ENCODE assay signal across 9 cellular contexts in the genomic region with DNA sequence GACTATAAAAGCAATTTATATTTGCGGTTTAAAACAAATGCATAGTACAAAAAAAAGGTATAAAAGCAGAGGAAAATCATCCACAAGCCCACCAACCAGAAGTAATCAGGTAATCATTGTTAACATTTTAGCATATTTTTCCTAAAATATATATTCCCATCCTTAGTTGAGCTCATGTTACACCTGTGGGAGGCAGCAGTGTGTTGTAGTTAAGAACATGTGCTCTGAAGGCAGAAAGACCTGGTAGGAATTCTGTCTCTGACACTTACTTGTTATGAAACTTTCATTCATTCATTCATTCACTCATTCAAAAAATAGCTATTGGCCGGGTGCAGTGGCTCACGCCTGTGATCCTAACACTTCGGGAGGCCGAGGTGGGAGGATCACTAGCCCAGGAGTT. TPM values are rescaled to one million over a fixed set of nuclear protein-coding genes. Genes with fewer than 3 reads are reported as not detected.
DNase-seq lines count a peak whose midpoint lies in the region; ATAC-seq, FAIRE-seq and TF ChIP-seq lines count a peak whose summit lies in the region.
"Had no signal": no experiment of that assay in that cellular context is flagged by ENCODE, and none has a peak within 500 bp of the region (broad histone marks: within the 10 kb centered on the region; RNA-seq: fewer than 3 reads in every experiment).

No MANE protein-coding gene starts in this region.

- no peak overlapping the region for H3K4me3 ChIP-seq in LNCaP clone FGC (ENCODE audit: low read depth, low read length)
- H3K4me3 ChIP-seq in bronchial epithelial cell (ENCODE audit: low read depth, low read length) = no peak overlapping the region
- no peak overlapping the region for H3K4me3 ChIP-seq in mesendoderm (ENCODE audit: low read length)
- no peak overlapping the region for H3K4me3 ChIP-seq in CD4-positive, alpha-beta memory T cell (ENCODE audit: low read length in 2 of 2)

- no peak overlapping the region for H3K18ac ChIP-seq in mesendoderm (ENCODE audit: low read length)

- no peak overlapping the region for H3K27ac ChIP-seq in mesendoderm (ENCODE audit: low read depth, low read length)
- H3K27ac ChIP-seq in CD4-positive, alpha-beta memory T cell (ENCODE audit: low read depth, low read length) = no peak overlapping the region

- H3K56ac ChIP-seq in mesendoderm (ENCODE audit: low read length) = no peak overlapping the region

- H3K4me1 ChIP-seq in mesendoderm (ENCODE audit: control insufficient read depth, low read depth, low read length) = no peaks in the 10 kb centered on the region
- no peaks in the 10 kb centered on the region for H3K4me1 ChIP-seq in CD4-positive, alpha-beta memory T cell (ENCODE audit: insufficient read depth, low read length)

- peak; percentile 41 for DNase-seq in EH (ENCODE audit: low read depth)
- DNase-seq in LNCaP clone FGC (ENCODE audit: low read depth) = peak; percentile 18
- DNase-seq in bronchial epithelial cell (ENCODE audit: low read depth) = peak; percentile 43
- peak; percentile 46 for DNase-seq in mesendoderm
- no peak for DNase-seq in CD4-positive, alpha-beta memory T cell
- no peak for DNase-seq in endothelial cell (ENCODE audit: low spot score)
- no peak for DNase-seq in urothelium cell line (ENCODE audit: low spot score)

- CTCF ChIA-PET in CD4-positive, alpha-beta memory T cell (lab: Charles Lee; ENCODE audit: partially characterized antibody) = no interaction called here

- no peaks in the 10 kb centered on the region for H3K4me1 Mint-ChIP-seq in CD4-positive, alpha-beta memory T cell
- H3K4me1 Mint-ChIP-seq in endothelial cell (ENCODE audit: unreplicated experiment) = peaks cover 5% of the 10 kb centered on the region

- no peak for ATAC-seq in HG03342 (IDR thresholded peaks at IDR 0.05; ENCODE audit: unreplicated experiment)

- H3K9ac ChIP-seq in mesendoderm (ENCODE audit: low read length) = no peak overlapping the region

- no peak overlapping the region for H4K5ac ChIP-seq in mesendoderm (ENCODE audit: low read length)

- peak overlapping the region in 1 of 7 donors; percentile 19 for H3K27ac Mint-ChIP-seq in CD4-positive, alpha-beta memory T cell
- no peak overlapping the region for H3K27ac Mint-ChIP-seq in endothelial cell (ENCODE audit: unreplicated experiment)

- H3K4me3 Mint-ChIP-seq in CD4-positive, alpha-beta memory T cell = no peak overlapping the region
- H3K4me3 Mint-ChIP-seq in endothelial cell (ENCODE audit: unreplicated experiment) = no peak overlapping the region

- no peak overlapping the region for H2AK5ac ChIP-seq in mesendoderm (ENCODE audit: low read length)

- H2BK5ac ChIP-seq in mesendoderm (ENCODE audit: low read length) = no peak overlapping the region

- H4K8ac ChIP-seq in mesendoderm (ENCODE audit: low read depth, low read length) = no peak overlapping the region

- no peaks in the 10 kb centered on the region for H3K27me3 ChIP-seq in bronchial epithelial cell (ENCODE audit: control insufficient read depth, insufficient read depth, low read length)
- no peaks in the 10 kb centered on the region for H3K27me3 ChIP-seq in mesendoderm (ENCODE audit: insufficient read depth, low read length, poor library complexity)
- H3K27me3 ChIP-seq in CD4-positive, alpha-beta memory T cell (ENCODE audit: insufficient read depth, low read length) = no peaks in the 10 kb centered on the region

- H3K36me3 Mint-ChIP-seq in CD4-positive, alpha-beta memory T cell = no peaks in the 10 kb centered on the region
- H3K36me3 Mint-ChIP-seq in endothelial cell (ENCODE audit: low read depth, unreplicated experiment) = no peaks in the 10 kb centered on the region

- peak; percentile 55 for TF ChIP-seq CTCF in LNCaP clone FGC (IDR thresholded peaks at IDR 0.05; ENCODE audit: control insufficient read depth, extremely low read depth, insufficient read depth)
- peak; percentile 28 for TF ChIP-seq CTCF in bronchial epithelial cell (IDR thresholded peaks at IDR 0.05; ENCODE audit: insufficient read depth, low read length, severe bottlenecking)
- no peak for TF ChIP-seq CTCF in endothelial cell (IDR thresholded peaks at IDR 0.05; ENCODE audit: unreplicated experiment)

- H3K4ac ChIP-seq in mesendoderm (ENCODE audit: low read depth, low read length) = no peak overlapping the region

- H3K36me3 ChIP-seq in bronchial epithelial cell (ENCODE audit: control insufficient read depth, insufficient read depth, low read length) = no peaks in the 10 kb centered on the region
- no peaks in the 10 kb centered on the region for H3K36me3 ChIP-seq in mesendoderm (ENCODE audit: control insufficient read depth, insufficient read depth, low read length)
- H3K36me3 ChIP-seq in CD4-positive, alpha-beta memory T cell (ENCODE audit: insufficient read depth, low read length) = no peaks in the 10 kb centered on the region

- FAIRE-seq in bronchial epithelial cell (lab: Jason Lieb, UNC) = no peak
- no peak for FAIRE-seq in urothelium cell line (lab: Jason Lieb, UNC)
- FAIRE-seq: frontal cortex had no signal

- WGBS in mesendoderm (ENCODE audit: extremely low coverage, insufficient coverage, low lambda C conversion rate) = no CpG with 5 or more reads among the region's 5 CpGs

- H3K27me3 Mint-ChIP-seq in CD4-positive, alpha-beta memory T cell = no peaks in the 10 kb centered on the region
- H3K27me3 Mint-ChIP-seq in endothelial cell (ENCODE audit: unreplicated experiment) = no peaks in the 10 kb centered on the region

- H3K9me3 ChIP-seq in CD4-positive, alpha-beta memory T cell (ENCODE audit: control insufficient read depth in 1 of 2, low read length in 2 of 2) = no peaks in the 10 kb centered on the region

- no peak overlapping the region for H2BK15ac ChIP-seq in mesendoderm (replicated peaks; ENCODE audit: low read depth)

- no peak overlapping the region for H3K23ac ChIP-seq in mesendoderm (ENCODE audit: low read length)

- intact Hi-C loops in CD4-positive, alpha-beta memory T cell (cut with micrococcal nuclease) = no loop called here

- POLR2A ChIA-PET in CD4-positive, alpha-beta memory T cell (lab: Charles Lee; ENCODE audit: partially characterized antibody) = no interaction called here

- no peak overlapping the region for H3K4me2 ChIP-seq in mesendoderm (ENCODE audit: low read length)

- no peaks in the 10 kb centered on the region for H3K79me2 ChIP-seq in mesendoderm (ENCODE audit: control insufficient read depth, insufficient read depth, low read length)

- no peaks in the 10 kb centered on the region for H3K9me3 Mint-ChIP-seq in CD4-positive, alpha-beta memory T cell
- H3K9me3 Mint-ChIP-seq in endothelial cell (ENCODE audit: unreplicated experiment) = no peaks in the 10 kb centered on the region

- no peak overlapping the region for H2BK120ac ChIP-seq in mesendoderm (ENCODE audit: low read depth, low read length)

- H3K79me1 ChIP-seq in mesendoderm (ENCODE audit: low read length) = no peaks in the 10 kb centered on the region

RNA-seq across cellular contexts. Expression of gene CDKL5, which starts 15.4 kb away (rescaled TPM):
- total RNA-seq in bronchial epithelial cell (2.6 and 4.5 TPM in 2 replicates), endothelial cell (ENCODE audit: unreplicated experiment) (10.6 TPM)
- 4.6 TPM for polyA plus RNA-seq in mesendoderm (2013, experiment 1 of 2)
- polyA plus RNA-seq in mesendoderm (2013, experiment 2 of 2) = 4.9 TPM
- 1 to 10 TPM; 5.0 to 5.7 TPM for total RNA-seq in CD4-positive, alpha-beta memory T cell
- polyA plus RNA-seq in CD4-positive, alpha-beta memory T cell = 1 to 10 TPM; 1.0 to 1.3 TPM

RNA-seq across cellular contexts. Expression of gene SCML2, which starts 55.5 kb away (rescaled TPM):
- total RNA-seq in bronchial epithelial cell = 0.38 and 0.79 TPM in 2 replicates
- polyA plus RNA-seq in mesendoderm (2013, experiment 1 of 2) = 9.7 TPM
- 9.5 TPM for polyA plus RNA-seq in mesendoderm (2013, experiment 2 of 2)
- 1 to 10 TPM; 1.2 to 1.7 TPM for total RNA-seq in CD4-positive, alpha-beta memory T cell
- polyA plus RNA-seq in CD4-positive, alpha-beta memory T cell = 1 to 10 TPM in 1 of 2 donors, under 1 TPM in 1; 0.41 to 1.3 TPM
- total RNA-seq in endothelial cell (ENCODE audit: unreplicated experiment) = 26.0 TPM

Comparison
In these comparisons a context has a peak if more than half of its experiments do, and no peak if none do; other contexts are left out.
1. DNase-seq: peak in EH (single experiment), LNCaP clone FGC (single experiment), bronchial epithelial cell (single experiment) and mesendoderm (single experiment); none in CD4-positive, alpha-beta memory T cell (0 of 5), endothelial cell (single experiment) and urothelium cell line (single experiment).
2. RNA of gene SCML2, which starts 55.5 kb away (total RNA-seq): 26.0 TPM in endothelial cell (single experiment); 1.2 to 1.7 TPM in CD4-positive, alpha-beta memory T cell and 0.38 to 0.79 TPM in bronchial epithelial cell; every median in the first group is over 10 times any median in the second.